In the genomic region with DNA sequence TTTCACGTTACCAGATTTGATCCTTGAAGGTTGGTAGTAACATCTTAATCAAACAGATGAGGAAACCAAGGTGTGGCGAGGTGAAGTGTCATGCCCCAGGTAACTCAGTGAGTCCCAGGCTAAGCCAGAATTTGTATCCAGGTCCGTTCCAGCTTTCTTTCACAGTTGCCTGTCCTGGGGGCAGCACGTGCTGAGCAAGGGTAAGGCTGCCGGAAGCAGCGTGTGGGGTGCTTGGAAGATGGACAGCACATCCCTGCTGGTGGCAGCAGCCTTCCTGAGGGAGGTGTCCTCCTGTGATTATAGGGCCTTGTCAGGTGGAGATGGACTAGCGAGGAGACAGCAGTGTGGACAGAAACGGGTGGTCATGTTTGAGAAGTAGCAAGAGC, we compare ENCODE assay signal across 8 cellular contexts. TPM values are rescaled to one million over a fixed set of nuclear protein-coding genes. Genes with fewer than 3 reads are reported as not detected.
DNase-seq lines count a peak whose midpoint lies in the region; TF ChIP-seq lines count a peak whose summit lies in the region.

No MANE protein-coding gene starts in this region.

- H3K4me3 Mint-ChIP-seq in T-helper 2 cell treated with Interferon-gamma antibody and Interleukin-4, amounts not matched to agents 5 μg/mL and 100 μg/mL, for 36 hours, result peak overlapping the region; percentile 94
- H3K4me3 Mint-ChIP-seq in activated naive CD8-positive, alpha-beta T cell, result peak overlapping the region; percentile 68

- no peak for DNase-seq in T-helper 2 cell treated with Interferon-gamma antibody and Interleukin-4, amounts not matched to agents 5 μg/mL and 100 μg/mL, for 36 hours (ENCODE audit: low spot score)
- DNase-seq in T-helper 2 cell (no peak), kidney epithelial cell (ENCODE audit: low read depth) (no peak), NCI-H2107 treated with DMSO at 0.1 percent for 48 hours (lab: John Stamatoyannopoulos, UW; ENCODE audit: unreplicated experiment) (no peak), substantia nigra (lab: John Stamatoyannopoulos, UW) (no peak)
- no peak for DNase-seq in stimulated activated naive CD4-positive, alpha-beta T cell treated with Interleukin-2 at 50 U/mL for 16 hours (lab: John Stamatoyannopoulos, UW)

- peaks cover 80% of the 10 kb centered on the region for H3K4me1 ChIP-seq in stomach smooth muscle (ENCODE audit: control insufficient read depth, insufficient read depth, low read length)

- H3K9me3 ChIP-seq in stomach smooth muscle (ENCODE audit: control insufficient read depth in 2 of 2, low read length in 2 of 2), result no peaks in the 10 kb centered on the region

- H3K36me3 ChIP-seq in kidney epithelial cell (ENCODE audit: control insufficient read depth, insufficient read depth, low read length), result peaks cover 2% of the 10 kb centered on the region
- H3K36me3 ChIP-seq in stomach smooth muscle (ENCODE audit: control insufficient read depth in 2 of 2, insufficient read depth in 2 of 2, low read length in 2 of 2), result peaks cover 0 to 3% of the 10 kb centered on the region in 2 donors

- H3K9me3 Mint-ChIP-seq in T-helper 2 cell treated with Interferon-gamma antibody and Interleukin-4, amounts not matched to agents 5 μg/mL and 100 μg/mL, for 36 hours, result no peaks in the 10 kb centered on the region
- H3K9me3 Mint-ChIP-seq in activated naive CD8-positive, alpha-beta T cell (ENCODE audit: low read depth), result no peaks in the 10 kb centered on the region

- H3K4me3 ChIP-seq in kidney epithelial cell (ENCODE audit: low read depth, low read length) (peak overlapping the region; percentile 96), stomach smooth muscle (ENCODE audit: low read length in 2 of 2) (peak overlapping the region; percentile 88 to 94)

- TF ChIP-seq CTCF in kidney epithelial cell (IDR thresholded peaks at IDR 0.05; ENCODE audit: insufficient read depth, low read length, poor library complexity, severe bottlenecking), result no peak

- no peaks in the 10 kb centered on the region for H3K27me3 Mint-ChIP-seq in T-helper 2 cell treated with Interferon-gamma antibody and Interleukin-4, amounts not matched to agents 5 μg/mL and 100 μg/mL, for 36 hours (ENCODE audit: low read depth)
- H3K27me3 Mint-ChIP-seq in activated naive CD8-positive, alpha-beta T cell, result no peaks in the 10 kb centered on the region

- peak overlapping the region; percentile 88 to 90 for H3K9ac ChIP-seq in stomach smooth muscle (ENCODE audit: low read length in 2 of 2)

- peaks cover 2% of the 10 kb centered on the region for H3K36me3 Mint-ChIP-seq in T-helper 2 cell treated with Interferon-gamma antibody and Interleukin-4, amounts not matched to agents 5 μg/mL and 100 μg/mL, for 36 hours (ENCODE audit: low read depth)
- H3K36me3 Mint-ChIP-seq in activated naive CD8-positive, alpha-beta T cell, result no peaks in the 10 kb centered on the region

- peak overlapping the region; percentile 21 for H3K27ac Mint-ChIP-seq in T-helper 2 cell treated with Interferon-gamma antibody and Interleukin-4, amounts not matched to agents 5 μg/mL and 100 μg/mL, for 36 hours
- peak overlapping the region; percentile 54 for H3K27ac Mint-ChIP-seq in activated naive CD8-positive, alpha-beta T cell

- no peaks in the 10 kb centered on the region for H3K27me3 ChIP-seq in kidney epithelial cell (ENCODE audit: control insufficient read depth, insufficient read depth, low read length)
- no peaks in the 10 kb centered on the region for H3K27me3 ChIP-seq in stomach smooth muscle (ENCODE audit: control insufficient read depth in 1 of 2, insufficient read depth in 2 of 2, low read length in 2 of 2)

- H3K4me1 Mint-ChIP-seq in T-helper 2 cell treated with Interferon-gamma antibody and Interleukin-4, amounts not matched to agents 5 μg/mL and 100 μg/mL, for 36 hours (ENCODE audit: low read depth), result peaks cover 16% of the 10 kb centered on the region
- peaks cover 18% of the 10 kb centered on the region for H3K4me1 Mint-ChIP-seq in activated naive CD8-positive, alpha-beta T cell (ENCODE audit: low read depth)

- H3K27ac ChIP-seq in stomach smooth muscle (ENCODE audit: low read length), result peak overlapping the region; percentile 53
- H3K27ac ChIP-seq in substantia nigra (ENCODE audit: low read depth, low read length, poor library complexity, severe bottlenecking), result no peak overlapping the region

RNA-seq across cellular contexts. Expression of gene TRIOBP, which starts 50.9 kb away (rescaled TPM):
- 62.8 and 68.9 TPM in 2 replicates for total RNA-seq in kidney epithelial cell
